In genomic region chr15:78438595-78439285, GRCh38 we compare ENCODE assay signal across 1 cellular context.
TF ChIP-seq lines count a peak whose summit lies in the region.

No MANE protein-coding gene starts in this region.

TF ChIP-seq in K562, 482 proteins besides CTCF, POLR2A, EP300 and RAD21 (continued from another document and continues in another):
- no peak for TF ChIP-seq VEZF1 (CRISPR knock-in tag; IDR thresholded peaks at IDR 0.05)
- peak; percentile 17; the same call in 1 of the 2 replicates for TF ChIP-seq EGR1 (conservative IDR thresholded peaks at IDR 0.05)
- no peak for TF ChIP-seq LARP7 (IDR thresholded peaks at IDR 0.05)
- no peak for TF ChIP-seq CSDE1 (IDR thresholded peaks at IDR 0.05)
- TF ChIP-seq SNRNP70 (optimal IDR thresholded peaks at IDR 0.05; ENCODE audit: low read depth, low read length), result no peak
- 0 out of 4 replicates have a peak, but pooled peaks of 1 of the 2 experiments have one; percentile 53 for TF ChIP-seq FOXA3 (CRISPR knock-in tag; conservative IDR thresholded peaks at IDR 0.05 in 1 of 2, IDR thresholded peaks at IDR 0.05 in 1 of 2)
- TF ChIP-seq POLR2AphosphoS5 (IDR thresholded peaks at IDR 0.05; ENCODE audit: control insufficient read depth, insufficient read depth, low read depth, low read length), result 0 out of 2 replicates have a peak, but pooled peaks have one; percentile 22
- TF ChIP-seq EP400 (IDR thresholded peaks at IDR 0.05), result no peak
- TF ChIP-seq GATAD2B (IDR thresholded peaks at IDR 0.05; ENCODE audit: borderline replicate concordance), result no peak
- no peak for TF ChIP-seq CREB5 (CRISPR knock-in tag; IDR thresholded peaks at IDR 0.05)
- TF ChIP-seq ZEB2 (IDR thresholded peaks at IDR 0.05), result no peak
- no peak for TF ChIP-seq HINFP (tag; conservative IDR thresholded peaks at IDR 0.05; ENCODE audit: low read depth)
- 0 out of 2 replicates have a peak, but pooled peaks have one; percentile 87 for TF ChIP-seq KAT7 (CRISPR knock-in tag; IDR thresholded peaks at IDR 0.05; ENCODE audit: borderline replicate concordance)
- TF ChIP-seq ZFX (CRISPR knock-in tag; IDR thresholded peaks at IDR 0.05), result peak; percentile 88
- TF ChIP-seq ZNF280A (IDR thresholded peaks at IDR 0.05; ENCODE audit: low read depth, partially characterized antibody), result no peak
- TF ChIP-seq YBX1 (IDR thresholded peaks at IDR 0.05), result no peak
- TF ChIP-seq ZBTB7A (IDR thresholded peaks at IDR 0.05; ENCODE audit: borderline replicate concordance, control insufficient read depth, low read depth, low read length), result 0 out of 2 replicates have a peak, but pooled peaks have one; percentile 30
- TF ChIP-seq DPF2 (IDR thresholded peaks at IDR 0.05), result no peak
- TF ChIP-seq PREB (CRISPR knock-in tag; IDR thresholded peaks at IDR 0.05), result no peak
- no peak for TF ChIP-seq PURB (CRISPR knock-in tag; IDR thresholded peaks at IDR 0.05; ENCODE audit: low read depth)
- no peak for TF ChIP-seq HDAC8 (tag; IDR thresholded peaks at IDR 0.05)
- no peak for TF ChIP-seq DNMT1 (IDR thresholded peaks at IDR 0.05)
- no peak for TF ChIP-seq NCOA1 (IDR thresholded peaks at IDR 0.05; ENCODE audit: low read depth)
- TF ChIP-seq ETV6 (IDR thresholded peaks at IDR 0.05; ENCODE audit: borderline replicate concordance in 1 of 2, low read depth in 2 of 2, low read length in 1 of 2), result no peak
- TF ChIP-seq ETV6 (CRISPR knock-in tag; IDR thresholded peaks at IDR 0.05; ENCODE audit: borderline replicate concordance), result 0 out of 2 replicates have a peak, but pooled peaks have one; percentile 69
- TF ChIP-seq SIN3A (IDR thresholded peaks at IDR 0.05; ENCODE audit: borderline replicate concordance in 2 of 2, control insufficient read depth in 1 of 2, low read depth in 2 of 2, low read length in 2 of 2), result peak in 1 of 2 experiments; percentile 19; a peak in 1 of 4 replicates
- TF ChIP-seq ESRRA (IDR thresholded peaks at IDR 0.05; ENCODE audit: borderline replicate concordance, low read depth), result 0 out of 2 replicates have a peak, but pooled peaks have one; percentile 48
- TF ChIP-seq MTA2 (IDR thresholded peaks at IDR 0.05; ENCODE audit: low read depth), result no peak
- peak in 1 of 3 experiments; percentile 29 for TF ChIP-seq YY1 (IDR thresholded peaks at IDR 0.05; ENCODE audit: borderline replicate concordance in 1 of 3, control insufficient read depth in 1 of 3, extremely low read depth in 1 of 3, insufficient read depth in 3 of 3, insufficient read length in 1 of 3, insufficient replicate concordance in 2 of 3, low read depth in 1 of 3, low read length in 2 of 3)
- TF ChIP-seq KDM1A (IDR thresholded peaks at IDR 0.05), result no peak
- no peak; the same call in 1 of the 2 replicates for TF ChIP-seq TFAP4 (CRISPR knock-in tag; IDR thresholded peaks at IDR 0.05; ENCODE audit: borderline replicate concordance)
- no peak for TF ChIP-seq SMAD2 (IDR thresholded peaks at IDR 0.05; ENCODE audit: low read depth, low read length)
- TF ChIP-seq RBM15 (IDR thresholded peaks at IDR 0.05; ENCODE audit: insufficient read depth, low read length), result no peak
- TF ChIP-seq ZNF121 (CRISPR knock-in tag; conservative IDR thresholded peaks at IDR 0.05), result no peak
- no peak for TF ChIP-seq MGA (IDR thresholded peaks at IDR 0.05)
- no peak for TF ChIP-seq CLOCK (CRISPR knock-in tag; IDR thresholded peaks at IDR 0.05; ENCODE audit: borderline replicate concordance)
